Comparison of ENCODE assay signal across 8 cellular contexts in the genomic region with DNA sequence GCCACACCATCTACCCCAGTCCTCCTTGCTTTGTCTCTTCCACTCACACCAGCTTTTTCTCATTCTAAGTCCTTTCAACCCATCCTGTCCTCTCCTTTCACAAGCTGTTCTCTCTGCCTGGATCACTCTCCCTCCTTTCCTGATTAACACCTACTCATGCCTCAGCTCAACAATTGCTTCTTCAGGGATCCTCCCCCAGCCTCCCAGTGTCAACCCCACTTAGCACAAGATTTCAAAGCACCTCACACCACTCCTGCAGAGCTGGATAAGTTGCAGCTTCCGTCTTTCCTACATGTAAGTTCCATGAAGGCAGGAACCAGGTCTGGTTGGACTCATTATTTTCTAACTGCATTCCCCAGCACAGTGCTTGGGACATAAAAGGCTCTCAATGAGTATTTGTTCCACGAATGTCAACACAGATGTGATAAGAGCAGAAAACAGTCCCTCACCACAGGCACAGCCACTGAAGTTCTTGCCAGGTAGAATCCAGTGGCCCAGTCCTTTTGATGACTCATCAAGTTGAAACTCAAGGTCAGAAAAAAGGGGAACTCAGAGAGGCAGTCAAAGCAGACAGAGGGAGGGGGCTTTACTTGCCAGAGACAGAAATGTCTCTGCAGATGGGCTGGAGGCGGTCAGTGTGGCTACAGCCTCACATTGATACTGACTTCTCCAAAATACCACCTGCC.
DNase-seq lines count a peak whose midpoint lies in the region; ATAC-seq and TF ChIP-seq lines count a peak whose summit lies in the region.

No MANE protein-coding gene starts in this region.

- peak; percentile 80 for DNase-seq in GM12864 (ENCODE audit: low read depth)
- DNase-seq in astrocyte of the hippocampus (ENCODE audit: low read depth, low spot score): peak; percentile 67
- DNase-seq in NCI-H69 (lab: John Stamatoyannopoulos, UW): no peak
- DNase-seq in DMS 273 treated with DMSO at 0.1 percent for 48 hours (lab: John Stamatoyannopoulos, UW): no peak
- DNase-seq in immature natural killer cell: no peak
- DNase-seq in NCI-H1417 treated with DMSO at 0.1 percent for 48 hours (lab: John Stamatoyannopoulos, UW): no peak

- ATAC-seq in GM21367 (IDR thresholded peaks at IDR 0.05; ENCODE audit: unreplicated experiment) (peak; percentile 88), HG03457 (IDR thresholded peaks at IDR 0.05; ENCODE audit: unreplicated experiment) (peak; percentile 83)

- H3K4me3 ChIP-seq in GM12864 (ENCODE audit: low read depth, low read length): no peak overlapping the region

- H3K27ac Mint-ChIP-seq in immature natural killer cell: no peak overlapping the region

- no peaks in the 10 kb centered on the region for H3K9me3 Mint-ChIP-seq in immature natural killer cell

- H3K36me3 Mint-ChIP-seq in immature natural killer cell: peaks cover 0 to 3% (median 0%) of the 10 kb centered on the region in 3 donors

- H3K4me3 Mint-ChIP-seq in immature natural killer cell: no peak overlapping the region

- no peak for TF ChIP-seq CTCF in GM12864 (IDR thresholded peaks at IDR 0.05; ENCODE audit: low read depth, low read length, missing control alignments)

- H3K27me3 Mint-ChIP-seq in immature natural killer cell (ENCODE audit: low read depth in 3 of 3): peaks cover 1 to 5% (median 2%) of the 10 kb centered on the region in 3 donors

- H3K4me1 Mint-ChIP-seq in immature natural killer cell: peaks cover 0 to 2% of the 10 kb centered on the region in 2 donors

Comparison
In these comparisons a context has a peak if more than half of its experiments do, and no peak if none do; other contexts are left out.
1. DNase-seq: peak in GM12864 (single experiment) and astrocyte of the hippocampus (single experiment); none in NCI-H69 (single experiment), DMS 273 treated with DMSO at 0.1 percent for 48 hours (single experiment), immature natural killer cell (0 of 3) and NCI-H1417 treated with DMSO at 0.1 percent for 48 hours (single experiment).